ENCODE assay signal across 7 cellular contexts in the genomic region with DNA sequence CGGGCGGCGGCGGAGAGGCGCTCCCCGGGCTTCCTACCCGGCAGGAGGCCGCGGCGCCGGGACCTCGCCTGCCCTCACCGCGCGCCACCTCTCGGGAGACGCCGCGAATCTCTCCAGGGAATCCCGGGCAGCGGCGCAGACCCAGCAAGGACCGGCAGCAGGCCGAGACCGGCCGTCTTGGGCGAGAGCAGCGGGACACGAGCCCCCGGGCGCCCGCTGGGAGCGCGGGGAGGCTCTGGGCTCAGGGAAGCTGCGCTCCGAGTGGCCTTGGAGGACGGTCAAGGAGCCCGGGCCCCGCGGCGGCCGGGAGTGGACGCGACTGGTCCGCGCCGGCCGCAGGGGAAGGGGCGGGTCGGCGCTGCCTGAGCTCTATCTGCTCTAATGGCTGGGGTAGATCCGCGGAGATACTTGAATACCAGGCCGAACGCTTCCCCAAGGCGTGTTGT. TPM values are rescaled to one million over a fixed set of nuclear protein-coding genes. Genes with fewer than 3 reads are reported as not detected.
A peak's percentile ranks its signal among the peaks of the same experiment; 100 is the strongest.
DNase-seq lines count a peak whose midpoint lies in the region; ATAC-seq and TF ChIP-seq lines count a peak whose summit lies in the region.

No MANE protein-coding gene starts in this region.

- H3K9me3 Mint-ChIP-seq in WTC11, result peaks cover 8% of the 10 kb centered on the region

- WGBS in hepatocyte (ENCODE audit: low lambda C conversion rate, missing lambda C conversion rate), result 2% methylated on average over 53 of the region's 56 CpGs

- peak overlapping the region; percentile 94 for H2AFZ ChIP-seq in hepatocyte

- CTCF ChIA-PET in WTC11 (lab: Charles Lee), result interaction anchor here (0.5 to 4.1 kb wide), 52 partner anchors 8 to 1470 kb away, joined by 3 to 211 read pairs (median 6); a partner anchor contains a TSS

- peaks cover 7% of the 10 kb centered on the region for H3K4me1 ChIP-seq in hepatocyte (ENCODE audit: insufficient read depth)

- H3K4me3 Mint-ChIP-seq in WTC11, result peak overlapping the region; percentile 74

- H3K9me3 ChIP-seq in hepatocyte (ENCODE audit: low read depth), result no peaks in the 10 kb centered on the region

- H3K9me2 ChIP-seq in hepatocyte (replicated peaks; ENCODE audit: insufficient read depth), result no peaks in the 10 kb centered on the region

- H3K36me3 ChIP-seq in hepatocyte (replicated peaks; ENCODE audit: insufficient read depth, low read depth), result no peaks in the 10 kb centered on the region

- no peaks in the 10 kb centered on the region for H3K36me3 Mint-ChIP-seq in WTC11

- POLR2A ChIA-PET in WTC11 (lab: Charles Lee), result interaction anchor here (0.6 to 1.1 kb wide), 3 partner anchors 24 to 339 kb away, joined by 5 to 6 read pairs (median 5); no protein-coding TSS in a partner anchor

- peaks cover 99% of the 10 kb centered on the region for H3K27me3 Mint-ChIP-seq in WTC11 (ENCODE audit: low read depth)

- H3K4me3 ChIP-seq in hepatocyte, result peak overlapping the region; percentile 60
- H3K4me3 ChIP-seq in skin epidermis, result peak overlapping the region; percentile 18 to 41 (median 29)

- H4K20me1 ChIP-seq in hepatocyte (ENCODE audit: insufficient read depth, poor library complexity, severe bottlenecking), result no peaks in the 10 kb centered on the region

- TF ChIP-seq CTCF in WTC11 (IDR thresholded peaks at IDR 0.05), result no peak
- no peak for TF ChIP-seq CTCF in hepatocyte (IDR thresholded peaks at IDR 0.05; ENCODE audit: poor library complexity)

- ATAC-seq in GM18498 (IDR thresholded peaks at IDR 0.05; ENCODE audit: unreplicated experiment) (peak; percentile 32), HG02610 (IDR thresholded peaks at IDR 0.05; ENCODE audit: unreplicated experiment) (peak; percentile 12), WTC11 (peak; percentile 43)

- no peaks in the 10 kb centered on the region for H3K79me2 ChIP-seq in hepatocyte

- H3K27ac ChIP-seq in hepatocyte (peak overlapping the region; percentile 96), skin epidermis (peak overlapping the region in 1 of 21 experiments; percentile 50)

- H3K4me2 ChIP-seq in hepatocyte, result peak overlapping the region; percentile 92

- H3K4me1 Mint-ChIP-seq in WTC11, result peaks cover 6% of the 10 kb centered on the region

- H3K27me3 ChIP-seq in hepatocyte, result peaks cover 14% of the 10 kb centered on the region

- H3K27ac Mint-ChIP-seq in WTC11, result no peak overlapping the region

- DNase-seq in WTC11 (ENCODE audit: low spot score) (peak; percentile 71), hepatocyte (ENCODE audit: low spot score) (peak; percentile 76), A172 (ENCODE audit: low spot score) (no peak), AML-193 (lab: John Stamatoyannopoulos, UW) (no peak)

TF ChIP-seq in WTC11, 78 proteins besides CTCF, POLR2A, EP300 and RAD21:
- no peak for TF ChIP-seq SP1 (CRISPR knock-in tag; conservative IDR thresholded peaks at IDR 0.05)
- no peak for TF ChIP-seq TP53 (CRISPR knock-in tag; IDR thresholded peaks at IDR 0.05)
- no peak for TF ChIP-seq NR1H2 (CRISPR knock-in tag; IDR thresholded peaks at IDR 0.05)
- TF ChIP-seq, protein P1, sequence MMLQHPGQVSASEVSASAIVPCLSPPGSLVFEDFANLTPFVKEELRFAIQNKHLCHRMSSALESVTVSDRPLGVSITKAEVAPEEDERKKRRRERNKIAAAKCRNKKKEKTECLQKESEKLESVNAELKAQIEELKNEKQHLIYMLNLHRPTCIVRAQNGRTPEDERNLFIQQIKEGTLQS (CRISPR knock-in tag; conservative IDR thresholded peaks at IDR 0.05), result no peak
- TF ChIP-seq, protein P2, sequence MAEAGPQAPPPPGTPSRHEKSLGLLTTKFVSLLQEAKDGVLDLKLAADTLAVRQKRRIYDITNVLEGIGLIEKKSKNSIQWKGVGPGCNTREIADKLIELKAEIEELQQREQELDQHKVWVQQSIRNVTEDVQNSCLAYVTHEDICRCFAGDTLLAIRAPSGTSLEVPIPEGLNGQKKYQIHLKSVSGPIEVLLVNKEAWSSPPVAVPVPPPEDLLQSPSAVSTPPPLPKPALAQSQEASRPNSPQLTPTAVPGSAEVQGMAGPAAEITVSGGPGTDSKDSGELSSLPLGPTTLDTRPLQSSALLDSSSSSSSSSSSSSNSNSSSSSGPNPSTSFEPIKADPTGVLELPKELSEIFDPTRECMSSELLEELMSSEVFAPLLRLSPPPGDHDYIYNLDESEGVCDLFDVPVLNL (CRISPR knock-in tag; IDR thresholded peaks at IDR 0.05; ENCODE audit: borderline replicate concordance, low read depth), result no peak
- TF ChIP-seq ZNF423 (CRISPR knock-in tag; IDR thresholded peaks at IDR 0.05), result peak; percentile 75; the same call in 1 of the 2 replicates
- TF ChIP-seq, protein P3, sequence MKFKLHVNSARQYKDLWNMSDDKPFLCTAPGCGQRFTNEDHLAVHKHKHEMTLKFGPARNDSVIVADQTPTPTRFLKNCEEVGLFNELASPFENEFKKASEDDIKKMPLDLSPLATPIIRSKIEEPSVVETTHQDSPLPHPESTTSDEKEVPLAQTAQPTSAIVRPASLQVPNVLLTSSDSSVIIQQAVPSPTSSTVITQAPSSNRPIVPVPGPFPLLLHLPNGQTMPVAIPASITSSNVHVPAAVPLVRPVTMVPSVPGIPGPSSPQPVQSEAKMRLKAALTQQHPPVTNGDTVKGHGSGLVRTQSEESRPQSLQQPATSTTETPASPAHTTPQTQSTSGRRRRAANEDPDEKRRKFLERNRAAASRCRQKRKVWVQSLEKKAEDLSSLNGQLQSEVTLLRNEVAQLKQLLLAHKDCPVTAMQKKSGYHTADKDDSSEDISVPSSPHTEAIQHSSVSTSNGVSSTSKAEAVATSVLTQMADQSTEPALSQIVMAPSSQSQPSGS (CRISPR knock-in tag; IDR thresholded peaks at IDR 0.05; ENCODE audit: borderline replicate concordance, low read depth), result no peak

RNA-seq across cellular contexts. Expression of a gene that starts 14.7 kb away (rescaled TPM):
- total RNA-seq in WTC11 (2021) (0.09 to 0.44 TPM (median 0.11 TPM) in 3 replicates), hepatocyte (34.6 and 40.0 TPM in 2 replicates)
- polyA plus RNA-seq in hepatocyte, result 52.4 and 60.6 TPM in 2 replicates
- not detected in 2 replicates for total RNA-seq in A172 (2014; rRNA removed; shearing (Covaris generic))

RNA-seq across cellular contexts. Expression of a gene that starts 34.1 kb away (rescaled TPM):
- total RNA-seq in WTC11 (2021), result not detected in 3 replicates
- total RNA-seq in hepatocyte, result 13.5 and 18.2 TPM in 2 replicates
- polyA plus RNA-seq in hepatocyte, result 35.7 and 38.1 TPM in 2 replicates
- not detected in 2 replicates for total RNA-seq in A172 (2014; rRNA removed; shearing (Covaris generic))

RNA-seq across cellular contexts. Expression of a gene that starts 34.6 kb away (rescaled TPM):
- total RNA-seq in WTC11 (2021) (not detected in 3 replicates), hepatocyte (0.20 and 1.3 TPM in 2 replicates)
- 0.95 and 1.8 TPM in 2 replicates for polyA plus RNA-seq in hepatocyte
- 0.22 TPM in 1 of 2 replicates, not detected in the other for total RNA-seq in A172 (2014; rRNA removed; shearing (Covaris generic))

Comparison
In these comparisons a context has a peak if more than half of its experiments do, and no peak if none do; other contexts are left out.
1. DNase-seq: peak in WTC11 (single experiment) and hepatocyte (single experiment); none in A172 (single experiment) and AML-193 (0 of 2).
2. RNA of a gene that starts 14.7 kb away (total RNA-seq): 34.6 to 40.0 TPM in hepatocyte; 0.09 to 0.44 TPM in WTC11 and not detected in A172; every median in the first group is over 10 times any median in the second.
3. RNA of a gene that starts 34.1 kb away (total RNA-seq): 13.5 to 18.2 TPM in hepatocyte; not detected in WTC11 and not detected in A172; every median in the first group is over 10 times any median in the second.
4. Peak in every context shown above with its lines, with median percentiles within 50 percentile points of each other: ATAC-seq.